8 cellular contexts compared by ENCODE assay signal in genomic region chr5:120464627-120465280, GRCh38. TPM values are rescaled to one million over a fixed set of nuclear protein-coding genes. Genes with fewer than 3 reads are reported as not detected.
DNase-seq lines count a peak whose midpoint lies in the region; ATAC-seq and TF ChIP-seq lines count a peak whose summit lies in the region.

No MANE protein-coding gene starts in this region.

- H3K4me3 ChIP-seq in HL-60 (replicated peaks; ENCODE audit: insufficient read depth, low read length) (peak overlapping the region; percentile 38), adipocyte (ENCODE audit: low read length) (peak overlapping the region; percentile 92), right atrium auricular region (peak overlapping the region; percentile 59 to 65), psoas muscle (peak overlapping the region; percentile 76)

- peak overlapping the region; percentile 89 for H3K9ac ChIP-seq in adipocyte (ENCODE audit: low read length)

- no peaks in the 10 kb centered on the region for H3K36me3 ChIP-seq in adipocyte (ENCODE audit: control insufficient read depth, insufficient read depth, low read length, severe bottlenecking)
- no peaks in the 10 kb centered on the region for H3K36me3 ChIP-seq in right atrium auricular region
- H3K36me3 ChIP-seq in psoas muscle (ENCODE audit: insufficient read depth in 1 of 2, low read depth in 1 of 2): no peaks in the 10 kb centered on the region

- peak; percentile 54 to 75 (median 62) for ATAC-seq in psoas muscle
- no peak for ATAC-seq in HG03521 (IDR thresholded peaks at IDR 0.05; ENCODE audit: unreplicated experiment)

- H3K27ac ChIP-seq in HL-60 (replicated peaks) (no peak overlapping the region), right atrium auricular region (peak overlapping the region; percentile 66 to 89), psoas muscle (peak overlapping the region; percentile 74)

- H3K4me1 ChIP-seq in adipocyte (ENCODE audit: control insufficient read depth, insufficient read depth, low read length) (peaks cover 16% of the 10 kb centered on the region), right atrium auricular region (peaks cover 0 to 15% of the 10 kb centered on the region in 2 donors), psoas muscle (peaks cover 20% of the 10 kb centered on the region)

- H3K9me3 ChIP-seq in adipocyte (ENCODE audit: control insufficient read depth, low read length) (no peaks in the 10 kb centered on the region), right atrium auricular region (no peaks in the 10 kb centered on the region), psoas muscle (no peaks in the 10 kb centered on the region)

- peak; percentile 24 for DNase-seq in Caki2 (ENCODE audit: low read depth)
- DNase-seq in HL-60 (ENCODE audit: low read depth in 1 of 2, low spot score in 1 of 2): peak in 1 of 2 experiments; percentile 9
- DNase-seq in adipocyte (ENCODE audit: low read depth): peak; percentile 81
- DNase-seq in right atrium auricular region (ENCODE audit: low spot score): peak; percentile 58
- peak; percentile 56 to 70 for DNase-seq in psoas muscle
- DNase-seq in stimulated activated CD8-positive, alpha-beta memory T cell treated with anti-CD3 and anti-CD28 coated beads, Interleukin-4, amount 100 ng/mL, for 48 hours: no peak
- DNase-seq in stimulated activated CD4-positive, alpha-beta T cell treated with anti-CD3 and anti-CD28 coated beads, Interleukin-12 subunit alpha, Interleukin-12 subunit beta, amount 100 ng/mL, for 4 hours: no peak

- in situ Hi-C loops in Caki2 (cut with HindIII; ENCODE audit: low pct_unique_long_range_greater_than_20kb, low sequenced_read_pairs): no loop called here

- 0 to 1% (median 0%) methylated on average over 22 to 24 of the region's 24 CpGs for WGBS in psoas muscle, 3 donors

- intact Hi-C loops in psoas muscle (cut with DNase I): loop anchor here (10.0 kb wide), 2 partner anchors 410 to 520 kb away; no protein-coding TSS in a partner anchor

- H3K27me3 ChIP-seq in HL-60 (ENCODE audit: insufficient read depth, poor library complexity, severe bottlenecking) (no peaks in the 10 kb centered on the region), adipocyte (replicated peaks; ENCODE audit: control insufficient read depth, insufficient read depth, low read length) (no peaks in the 10 kb centered on the region), right atrium auricular region (no peaks in the 10 kb centered on the region), psoas muscle (ENCODE audit: insufficient read depth in 3 of 3, low read length in 2 of 3) (no peaks in the 10 kb centered on the region)

- TF ChIP-seq CTCF in HL-60 (IDR thresholded peaks at IDR 0.05; ENCODE audit: insufficient read depth, low read length) (no peak), right atrium auricular region (IDR thresholded peaks at IDR 0.05) (no peak), psoas muscle (IDR thresholded peaks at IDR 0.05) (no peak)

RNA-seq across cellular contexts. Expression of gene PRR16, which starts 0.7 kb away (rescaled TPM):
- total RNA-seq in Caki2 (2014; rRNA removed; shearing (Covaris generic); ENCODE audit: low replicate concordance): 2.2 and 4.5 TPM in 2 replicates
- 1 to 10 TPM; 1.7 to 6.3 TPM for total RNA-seq in right atrium auricular region
- 10 to 100 TPM in 1 of 4 donors, 1 to 10 TPM in 3; 1.8 to 12.1 (median 4.4) TPM for total RNA-seq in psoas muscle
- polyA plus RNA-seq in psoas muscle: 1 to 10 TPM; 1.3 to 3.3 (median 2.5) TPM

Comparison
In these comparisons a context has a peak if more than half of its experiments do, and no peak if none do; other contexts are left out.
1. DNase-seq: peak in Caki2 (single experiment), adipocyte (single experiment), right atrium auricular region (single experiment) and psoas muscle (2 of 2); none in stimulated activated CD8-positive, alpha-beta memory T cell treated with anti-CD3 and anti-CD28 coated beads, Interleukin-4, amount 100 ng/mL, for 48 hours (single experiment) and stimulated activated CD4-positive, alpha-beta T cell treated with anti-CD3 and anti-CD28 coated beads, Interleukin-12 subunit alpha, Interleukin-12 subunit beta, amount 100 ng/mL, for 4 hours (single experiment).
2. H3K4me3 ChIP-seq: peak in every context shown above with its lines; median percentile 92 in adipocyte; 76 in psoas muscle; 62 in right atrium auricular region; 38 in HL-60.